ENCODE assay signal across 10 cellular contexts in the genomic region with DNA sequence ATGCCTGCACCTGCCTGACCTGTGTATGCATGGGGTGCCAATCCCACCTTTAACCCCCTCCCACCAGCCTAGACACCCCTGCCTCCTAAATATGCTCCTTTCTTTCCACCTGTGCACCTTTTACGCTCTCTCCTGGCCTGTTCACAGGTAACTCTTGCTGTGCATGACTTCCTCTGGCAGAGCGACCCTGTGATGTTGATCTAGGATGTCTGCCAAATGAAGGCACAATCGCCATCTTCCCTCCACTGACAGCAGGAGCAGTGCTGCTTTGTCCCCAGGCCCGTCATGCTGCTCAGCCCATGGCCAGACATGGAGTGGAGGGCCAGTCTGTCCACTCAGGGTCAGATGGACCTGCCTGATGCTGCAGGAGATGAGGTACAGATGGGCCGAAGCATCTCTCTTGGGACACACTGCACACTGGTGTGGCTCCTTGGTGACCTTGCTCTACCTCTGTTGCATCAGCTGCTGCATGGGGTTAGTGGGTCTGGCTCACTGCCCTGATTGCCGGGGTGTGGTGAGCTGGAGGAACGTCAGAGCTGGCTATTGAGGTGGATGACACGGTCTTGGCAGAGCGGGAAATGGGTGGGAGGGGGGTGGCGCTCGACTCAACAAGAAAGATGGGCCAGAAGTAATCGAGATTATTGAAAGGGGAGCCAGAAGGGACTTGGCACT.
DNase-seq lines count a peak whose midpoint lies in the region; ATAC-seq, FAIRE-seq and TF ChIP-seq lines count a peak whose summit lies in the region.
"Had no signal": no experiment of that assay in that cellular context is flagged by ENCODE, and none has a peak within 500 bp of the region (broad histone marks: within the 10 kb centered on the region; RNA-seq: fewer than 3 reads in every experiment).

No MANE protein-coding gene starts in this region.

- H3K36me3 ChIP-seq in bronchial epithelial cell (ENCODE audit: control insufficient read depth, insufficient read depth, low read length), result no peaks in the 10 kb centered on the region
- H3K36me3 ChIP-seq in naive thymus-derived CD4-positive, alpha-beta T cell (ENCODE audit: control insufficient read depth in 2 of 3, insufficient read depth in 3 of 3, low read length in 3 of 3), result no peaks in the 10 kb centered on the region

- TF ChIP-seq CTCF in bronchial epithelial cell (IDR thresholded peaks at IDR 0.05; ENCODE audit: insufficient read depth, low read length, severe bottlenecking) (no peak), glutamatergic neuron (IDR thresholded peaks at IDR 0.05; ENCODE audit: partially characterized antibody, unreplicated experiment) (no peak)

- no peak for FAIRE-seq in bronchial epithelial cell (lab: Jason Lieb, UNC)
- FAIRE-seq: colon had no signal

- no peak overlapping the region for H3K4me3 ChIP-seq in bronchial epithelial cell (ENCODE audit: low read depth, low read length)
- H3K4me3 ChIP-seq in naive thymus-derived CD4-positive, alpha-beta T cell (ENCODE audit: low read length), result no peak overlapping the region

- H3K4me1 ChIP-seq in naive thymus-derived CD4-positive, alpha-beta T cell (ENCODE audit: control insufficient read depth in 2 of 2, insufficient read depth in 2 of 2, low read length in 2 of 2), result no peaks in the 10 kb centered on the region

- H3K27ac Mint-ChIP-seq in naive thymus-derived CD4-positive, alpha-beta T cell, result no peak overlapping the region
- no peak overlapping the region for H3K27ac Mint-ChIP-seq in glutamatergic neuron (ENCODE audit: unreplicated experiment)
- H3K27ac Mint-ChIP-seq: HFFc6 had no signal

- no peaks in the 10 kb centered on the region for H3K36me3 Mint-ChIP-seq in naive thymus-derived CD4-positive, alpha-beta T cell
- H3K36me3 Mint-ChIP-seq in glutamatergic neuron (ENCODE audit: unreplicated experiment), result no peaks in the 10 kb centered on the region

- peak; percentile 28 for ATAC-seq in naive thymus-derived CD4-positive, alpha-beta T cell
- no peak for ATAC-seq in HG03135 (IDR thresholded peaks at IDR 0.05; ENCODE audit: unreplicated experiment)

- H3K27me3 Mint-ChIP-seq in naive thymus-derived CD4-positive, alpha-beta T cell, result peaks cover 2 to 10% (median 4%) of the 10 kb centered on the region in 5 donors
- peaks cover 6% of the 10 kb centered on the region for H3K27me3 Mint-ChIP-seq in glutamatergic neuron (ENCODE audit: unreplicated experiment)

- no peak overlapping the region for H3K27ac ChIP-seq in naive thymus-derived CD4-positive, alpha-beta T cell (ENCODE audit: low read depth, low read length)

- H3K4me1 Mint-ChIP-seq in naive thymus-derived CD4-positive, alpha-beta T cell, result peaks cover 0 to 3% (median 0%) of the 10 kb centered on the region in 7 donors
- peaks cover 3% of the 10 kb centered on the region for H3K4me1 Mint-ChIP-seq in glutamatergic neuron (ENCODE audit: low read depth, unreplicated experiment)

- no peaks in the 10 kb centered on the region for H3K27me3 ChIP-seq in bronchial epithelial cell (ENCODE audit: control insufficient read depth, insufficient read depth, low read length)
- no peaks in the 10 kb centered on the region for H3K27me3 ChIP-seq in naive thymus-derived CD4-positive, alpha-beta T cell (ENCODE audit: control insufficient read depth in 2 of 2, insufficient read depth in 2 of 2, low read length in 2 of 2)

- H3K4me3 Mint-ChIP-seq in naive thymus-derived CD4-positive, alpha-beta T cell, result no peak overlapping the region
- no peak overlapping the region for H3K4me3 Mint-ChIP-seq in glutamatergic neuron (ENCODE audit: unreplicated experiment)
- H3K4me3 Mint-ChIP-seq: HFFc6 had no signal

- H3K9me3 Mint-ChIP-seq in naive thymus-derived CD4-positive, alpha-beta T cell, result no peaks in the 10 kb centered on the region
- no peaks in the 10 kb centered on the region for H3K9me3 Mint-ChIP-seq in glutamatergic neuron (ENCODE audit: unreplicated experiment)
- H3K9me3 Mint-ChIP-seq: HFFc6 had no signal

- no peaks in the 10 kb centered on the region for H3K9me3 ChIP-seq in naive thymus-derived CD4-positive, alpha-beta T cell (ENCODE audit: control insufficient read depth in 2 of 3, low read length in 3 of 3)

- CTCF ChIA-PET in naive thymus-derived CD4-positive, alpha-beta T cell (lab: Charles Lee), result interaction anchor here (0.6 kb wide), 1 partner anchor 92 kb away, joined by 3 read pairs; no protein-coding TSS in a partner anchor

- DNase-seq in DMS53 treated with DMSO at 0.1 percent for 48 hours (lab: John Stamatoyannopoulos, UW; ENCODE audit: unreplicated experiment) (peak; percentile 58), NCI-H2081 treated with DMSO at 0.1 percent for 48 hours (lab: John Stamatoyannopoulos, UW) (peak; percentile 20), bronchial epithelial cell (ENCODE audit: low read depth) (peak; percentile 83), glutamatergic neuron (no peak), superior temporal gyrus (ENCODE audit: extremely low spot score) (no peak)
- DNase-seq in naive thymus-derived CD4-positive, alpha-beta T cell, result no peak
- DNase-seq in activated CD4-positive, alpha-beta T cell treated with anti-CD3 and anti-CD28 coated beads for 4 hours, result no peak
- DNase-seq: HFFc6 had no signal

- POLR2A ChIA-PET in naive thymus-derived CD4-positive, alpha-beta T cell (lab: Charles Lee), result no interaction called here

- intact Hi-C loops in naive thymus-derived CD4-positive, alpha-beta T cell (cut with micrococcal nuclease), result no loop called here

Comparison
In these comparisons a context has a peak if more than half of its experiments do, and no peak if none do; other contexts are left out.
1. DNase-seq: peak in DMS53 treated with DMSO at 0.1 percent for 48 hours (single experiment), NCI-H2081 treated with DMSO at 0.1 percent for 48 hours (single experiment) and bronchial epithelial cell (single experiment); none in naive thymus-derived CD4-positive, alpha-beta T cell (0 of 9), glutamatergic neuron (single experiment), superior temporal gyrus (single experiment) and activated CD4-positive, alpha-beta T cell treated with anti-CD3 and anti-CD28 coated beads for 4 hours (0 of 2).